Comparison of ENCODE assay signal across 14 cellular contexts in the genomic region with DNA sequence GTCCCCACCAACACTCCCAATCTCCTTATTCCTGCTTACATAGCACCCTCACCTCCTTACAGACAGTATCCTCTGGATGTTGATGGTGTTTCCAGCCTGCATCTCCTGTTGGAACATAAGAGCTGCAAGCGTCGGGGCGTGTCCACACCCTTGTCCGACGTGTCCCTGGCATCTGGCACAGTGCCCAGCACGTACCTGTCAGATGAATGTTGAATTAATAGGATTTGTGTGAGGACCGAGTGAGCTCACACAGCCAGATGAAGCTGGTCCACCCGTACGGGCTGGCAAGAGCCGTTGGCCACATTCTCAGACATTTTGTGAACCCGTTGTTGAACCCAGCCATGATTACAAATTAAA. TPM values are rescaled to one million over a fixed set of nuclear protein-coding genes. Genes with fewer than 3 reads are reported as not detected.
DNase-seq lines count a peak whose midpoint lies in the region; ATAC-seq, FAIRE-seq and TF ChIP-seq lines count a peak whose summit lies in the region.
"Had no signal": no experiment of that assay in that cellular context is flagged by ENCODE, and none has a peak within 500 bp of the region (broad histone marks: within the 10 kb centered on the region; RNA-seq: fewer than 3 reads in every experiment).

No MANE protein-coding gene starts in this region.

- H3K79me2 ChIP-seq in HepG2 (ENCODE audit: insufficient read depth, low read length) = no peaks in the 10 kb centered on the region

- H2AFZ ChIP-seq in HepG2 (ENCODE audit: low read length) = no peak overlapping the region

- CTCF ChIA-PET in HepG2 (lab: Yijun Ruan, JAX; ENCODE audit: low intra/inter-chr PET ratio, low total read pairs) = no interaction called here

- H3K4me3 Mint-ChIP-seq in glutamatergic neuron (ENCODE audit: unreplicated experiment) = no peak overlapping the region
- H3K4me3 Mint-ChIP-seq in activated T-cell treated with anti-CD3 and anti-CD28 coated beads, Interleukin-2, amount 50 U/mL, for 24 hours = no peak overlapping the region

- no peak overlapping the region for H3K4me3 ChIP-seq in HepG2 (replicated peaks in 1 of 3; ENCODE audit: insufficient read depth in 1 of 3, low read depth in 2 of 3, low read length in 3 of 3)
- no peak overlapping the region for H3K4me3 ChIP-seq in right lobe of liver
- no peak overlapping the region for H3K4me3 ChIP-seq in MG63
- H3K4me3 ChIP-seq: SK-N-MC had no signal

- ATAC-seq in HepG2 (no peak), right lobe of liver (no peak), HG02981 (IDR thresholded peaks at IDR 0.05; ENCODE audit: unreplicated experiment) (no peak)

- H3K27me3 ChIP-seq in HepG2 (ENCODE audit: control insufficient read depth in 1 of 2, insufficient read depth in 2 of 2, low read length in 2 of 2) = peaks cover 4 to 6% of the 10 kb centered on the region in 2 experiments; a peak in 3 of 5 replicates
- no peaks in the 10 kb centered on the region for H3K27me3 ChIP-seq in right lobe of liver
- no peaks in the 10 kb centered on the region for H3K27me3 ChIP-seq in MG63

- H3K27ac Mint-ChIP-seq in glutamatergic neuron (ENCODE audit: unreplicated experiment) = peak overlapping the region; percentile 8
- no peak overlapping the region for H3K27ac Mint-ChIP-seq in activated T-cell treated with anti-CD3 and anti-CD28 coated beads, Interleukin-2, amount 50 U/mL, for 24 hours

- no peak for DNase-seq in HepG2 (ENCODE audit: low spot score)
- DNase-seq in right lobe of liver = no peak
- peak; percentile 97 for DNase-seq in NCI-H774 (lab: John Stamatoyannopoulos, UW)
- DNase-seq in glutamatergic neuron = no peak
- no peak for DNase-seq in activated T-cell treated with anti-CD3 and anti-CD28 coated beads, Interleukin-2, amount 50 U/mL, for 24 hours
- no peak for DNase-seq in GOT3 (lab: John Stamatoyannopoulos, UW)
- DNase-seq in MG63 = no peak
- DNase-seq: activated T-cell treated with anti-CD3 and anti-CD28 coated beads, Interleukin-2, amount 50 U/mL, for 48 hours; aorta; effector CD4-positive, alpha-beta T cell; NCI-H446 treated with DMSO at 0.1 percent for 48 hours; stimulated activated CD4-positive, alpha-beta T cell treated with anti-CD3 and anti-CD28 coated beads, Interleukin-12 subunit alpha, Interleukin-12 subunit beta, amount 100 ng/mL, for 4 hours had no signal

- H3K9me3 ChIP-seq in HepG2 (ENCODE audit: low read length) = no peaks in the 10 kb centered on the region
- no peaks in the 10 kb centered on the region for H3K9me3 ChIP-seq in right lobe of liver
- H3K9me3 ChIP-seq in MG63 = no peaks in the 10 kb centered on the region

- H3K9ac ChIP-seq in HepG2 (ENCODE audit: insufficient read depth, low read depth, low read length) = no peak overlapping the region

- no peak for TF ChIP-seq POLR2A in HepG2 (IDR thresholded peaks at IDR 0.05; ENCODE audit: insufficient read depth in 1 of 2, low read depth in 2 of 2, low read length in 2 of 2)
- no peak for TF ChIP-seq POLR2A in right lobe of liver (IDR thresholded peaks at IDR 0.05)

- no peak for FAIRE-seq in HepG2 (lab: Jason Lieb, UNC)

- intact Hi-C loops in HepG2 (cut with micrococcal nuclease; ENCODE audit: unreplicated experiment) = no loop called here
- intact Hi-C loops in right lobe of liver (cut with DNase I) = no loop called here

- peaks cover 26% of the 10 kb centered on the region for H3K27me3 Mint-ChIP-seq in glutamatergic neuron (ENCODE audit: unreplicated experiment)
- H3K27me3 Mint-ChIP-seq in activated T-cell treated with anti-CD3 and anti-CD28 coated beads, Interleukin-2, amount 50 U/mL, for 24 hours = peaks cover 11% of the 10 kb centered on the region

- no peak for TF ChIP-seq CTCF in HepG2 (CRISPR knock-in tag; IDR thresholded peaks at IDR 0.05)
- TF ChIP-seq CTCF in right lobe of liver (IDR thresholded peaks at IDR 0.05) = no peak
- no peak for TF ChIP-seq CTCF in glutamatergic neuron (IDR thresholded peaks at IDR 0.05; ENCODE audit: partially characterized antibody, unreplicated experiment)

- H4K20me1 ChIP-seq in HepG2 (ENCODE audit: insufficient read depth, low read length) = no peaks in the 10 kb centered on the region

- 62% methylated on average over 11 of the region's 11 CpGs for WGBS in HepG2 (ENCODE audit: low lambda C conversion rate)
- WGBS in right lobe of liver (ENCODE audit: insufficient coverage, low coverage, low lambda C conversion rate, missing lambda C conversion rate) = 84% methylated on average over 11 of the region's 11 CpGs

- H3K36me3 ChIP-seq in HepG2 (replicated peaks in 1 of 2; ENCODE audit: control insufficient read depth in 1 of 2, insufficient read depth in 2 of 2, low read length in 2 of 2) = no peaks in the 10 kb centered on the region
- no peaks in the 10 kb centered on the region for H3K36me3 ChIP-seq in right lobe of liver
- H3K36me3 ChIP-seq in MG63 = no peaks in the 10 kb centered on the region

- peaks cover 3% of the 10 kb centered on the region for H3K4me1 Mint-ChIP-seq in glutamatergic neuron (ENCODE audit: low read depth, unreplicated experiment)
- H3K4me1 Mint-ChIP-seq in activated T-cell treated with anti-CD3 and anti-CD28 coated beads, Interleukin-2, amount 50 U/mL, for 24 hours (ENCODE audit: low read depth) = peaks cover 9% of the 10 kb centered on the region

- no peak for TF ChIP-seq EP300 in HepG2 (IDR thresholded peaks at IDR 0.05; ENCODE audit: low read depth in 2 of 2, low read length in 2 of 2)
- TF ChIP-seq EP300 in HepG2 (CRISPR knock-in tag; IDR thresholded peaks at IDR 0.05; ENCODE audit: borderline replicate concordance) = no peak

- no TSS peak for BruUV-seq in HepG2 (replicated peaks; lab: Mats Ljungman, UMichigan)

- in situ Hi-C loops in HepG2 (cut with HindIII; ENCODE audit: extremely low pct_ligation_motif_present, low pct_unique_long_range_greater_than_20kb) = no loop called here

- POLR2A ChIA-PET in HepG2 (lab: Yijun Ruan, JAX) = interaction anchor here (0.6 to 3.2 kb wide), 4 partner anchors 12 to 135 kb away, joined by 3 to 32 read pairs (median 6); a partner anchor contains a TSS

- H3K27ac ChIP-seq in HepG2 (ENCODE audit: extremely low read length, insufficient read depth, low read length) = no peak overlapping the region
- no peak overlapping the region for H3K27ac ChIP-seq in right lobe of liver
- H3K27ac ChIP-seq: SK-N-MC had no signal

- H3K4me2 ChIP-seq in HepG2 (ENCODE audit: low read depth, low read length) = no peak overlapping the region

- TF ChIP-seq RAD21 in HepG2 (CRISPR knock-in tag; IDR thresholded peaks at IDR 0.05) = no peak

- H3K9me3 Mint-ChIP-seq in glutamatergic neuron (ENCODE audit: unreplicated experiment) = peaks cover 6% of the 10 kb centered on the region
- H3K9me3 Mint-ChIP-seq in activated T-cell treated with anti-CD3 and anti-CD28 coated beads, Interleukin-2, amount 50 U/mL, for 24 hours = no peaks in the 10 kb centered on the region

- H3K36me3 Mint-ChIP-seq in glutamatergic neuron (ENCODE audit: unreplicated experiment) = peaks cover 6% of the 10 kb centered on the region
- no peaks in the 10 kb centered on the region for H3K36me3 Mint-ChIP-seq in activated T-cell treated with anti-CD3 and anti-CD28 coated beads, Interleukin-2, amount 50 U/mL, for 24 hours (ENCODE audit: low read depth)

- H3K4me1 ChIP-seq in HepG2 (ENCODE audit: insufficient read depth, low read length) (peaks cover 90% of the 10 kb centered on the region), right lobe of liver (peaks cover 0 to 7% (median 2%) of the 10 kb centered on the region in 4 donors)

RNA-seq across cellular contexts. Expression of a gene that starts 12.2 kb away (rescaled TPM):
- total RNA-seq in HepG2 (2016; rRNA removed; fragmentation: Illumina TruSeq; extraction: Trizol) = 17.1 and 25.8 TPM in 2 replicates
- total RNA-seq in HepG2 (2016; cell fraction: cytosol; rRNA removed; fragmentation: Illumina TruSeq; extraction: Trizol; ENCODE audit: low read depth) = 4.7 and 4.8 TPM in 2 replicates
- total RNA-seq in HepG2 (2016; cell fraction: insoluble cytoplasmic fraction; rRNA removed; fragmentation: Illumina TruSeq; extraction: Trizol) = 17.7 and 25.2 TPM in 2 replicates
- total RNA-seq in HepG2 (2016; cell fraction: membrane; rRNA removed; fragmentation: Illumina TruSeq; extraction: Trizol) = 13.9 and 15.1 TPM in 2 replicates
- 18.5 and 22.8 TPM in 2 replicates for total RNA-seq in HepG2 (2016; cell fraction: nucleus; rRNA removed; fragmentation: Illumina TruSeq; extraction: Trizol)
- polyA plus RNA-seq in HepG2 (2011; rRNA removed) = 50.8 and 61.1 TPM in 2 replicates
- polyA plus RNA-seq in HepG2 (2011; cell fraction: cytosol; rRNA removed) = 31.1 and 45.6 TPM in 2 replicates
- 117 and 122 TPM in 2 replicates for polyA plus RNA-seq in HepG2 (2011; cell fraction: nucleus; rRNA removed)
- polyA plus RNA-seq in HepG2 (2012) = 27.9 and 32.4 TPM in 2 replicates
- polyA plus RNA-seq in HepG2 (2016; cell fraction: cytosol; fragmentation: Illumina TruSeq; extraction: Trizol; ENCODE audit: low read depth) = 3.7 and 4.2 TPM in 2 replicates
- 29.4 and 33.0 TPM in 2 replicates for polyA plus RNA-seq in HepG2 (2016; cell fraction: insoluble cytoplasmic fraction; fragmentation: Illumina TruSeq; extraction: Trizol; ENCODE audit: low read depth)
- 11.7 and 12.5 TPM in 2 replicates for polyA plus RNA-seq in HepG2 (2016; cell fraction: membrane; fragmentation: Illumina TruSeq; extraction: Trizol; ENCODE audit: low read depth)
- 60.4 and 60.8 TPM in 2 replicates for polyA plus RNA-seq in HepG2 (2016; cell fraction: nucleus; fragmentation: Illumina TruSeq; extraction: Trizol; ENCODE audit: insufficient read depth, low read depth)
- polyA minus RNA-seq in HepG2 (2011; rRNA and poly(A)+ RNA removed; ENCODE audit: low replicate concordance) = 17.1 and 51.0 TPM in 2 replicates
- polyA minus RNA-seq in HepG2 (2011; cell fraction: cytosol; rRNA and poly(A)+ RNA removed) = 33.1 and 38.6 TPM in 2 replicates
- 17.8 and 25.2 TPM in 2 replicates for polyA minus RNA-seq in HepG2 (2011; cell fraction: nucleus; rRNA and poly(A)+ RNA removed)
- 10 to 100 TPM in 5 of 6 experiments, 1 to 10 TPM in 1; 8.9 to 21.9 (median 15.1) TPM for total RNA-seq in right lobe of liver
- total RNA-seq in glutamatergic neuron (ENCODE audit: unreplicated experiment) = 19.3 TPM
- 8.8 and 26.2 TPM in 2 replicates for total RNA-seq in MG63 (2014; rRNA removed; shearing (Covaris generic); ENCODE audit: low replicate concordance)

RNA-seq across cellular contexts. Expression of a gene that starts 54.6 kb away (rescaled TPM):
- total RNA-seq in HepG2 (2016; rRNA removed; fragmentation: Illumina TruSeq; extraction: Trizol) = 12.0 and 12.6 TPM in 2 replicates
- total RNA-seq in HepG2 (2016; cell fraction: cytosol; rRNA removed; fragmentation: Illumina TruSeq; extraction: Trizol; ENCODE audit: low read depth) = 1.3 and 2.4 TPM in 2 replicates
- total RNA-seq in HepG2 (2016; cell fraction: insoluble cytoplasmic fraction; rRNA removed; fragmentation: Illumina TruSeq; extraction: Trizol) = 12.8 and 13.5 TPM in 2 replicates
- total RNA-seq in HepG2 (2016; cell fraction: membrane; rRNA removed; fragmentation: Illumina TruSeq; extraction: Trizol) = 4.8 and 5.6 TPM in 2 replicates
- total RNA-seq in HepG2 (2016; cell fraction: nucleus; rRNA removed; fragmentation: Illumina TruSeq; extraction: Trizol) = 5.7 and 8.6 TPM in 2 replicates
- polyA plus RNA-seq in HepG2 (2011; rRNA removed) = 0.34 and 0.76 TPM in 2 replicates
- polyA plus RNA-seq in HepG2 (2011; cell fraction: cytosol; rRNA removed) = 0.72 and 0.99 TPM in 2 replicates
- polyA plus RNA-seq in HepG2 (2011; cell fraction: nucleus; rRNA removed) = 3.4 and 5.0 TPM in 2 replicates
- polyA plus RNA-seq in HepG2 (2012) = 7.4 and 7.7 TPM in 2 replicates
- polyA plus RNA-seq in HepG2 (2016; cell fraction: cytosol; fragmentation: Illumina TruSeq; extraction: Trizol; ENCODE audit: low read depth) = 0.54 and 0.80 TPM in 2 replicates
- polyA plus RNA-seq in HepG2 (2016; cell fraction: insoluble cytoplasmic fraction; fragmentation: Illumina TruSeq; extraction: Trizol; ENCODE audit: low read depth) = 10.9 and 11.0 TPM in 2 replicates
- polyA plus RNA-seq in HepG2 (2016; cell fraction: membrane; fragmentation: Illumina TruSeq; extraction: Trizol; ENCODE audit: low read depth) = 1.4 TPM in 2 replicates
- 15.7 and 18.7 TPM in 2 replicates for polyA plus RNA-seq in HepG2 (2016; cell fraction: nucleus; fragmentation: Illumina TruSeq; extraction: Trizol; ENCODE audit: insufficient read depth, low read depth)
- 1.2 and 1.6 TPM in 2 replicates for polyA minus RNA-seq in HepG2 (2011; rRNA and poly(A)+ RNA removed; ENCODE audit: low replicate concordance)
- polyA minus RNA-seq in HepG2 (2011; cell fraction: cytosol; rRNA and poly(A)+ RNA removed) = 1.8 and 1.9 TPM in 2 replicates
- 0.77 and 0.87 TPM in 2 replicates for polyA minus RNA-seq in HepG2 (2011; cell fraction: nucleus; rRNA and poly(A)+ RNA removed)
- 1 to 10 TPM; 1.2 to 4.7 (median 2.0) TPM for total RNA-seq in right lobe of liver
- 13.8 TPM for total RNA-seq in glutamatergic neuron (ENCODE audit: unreplicated experiment)
- 7.7 and 15.7 TPM in 2 replicates for total RNA-seq in MG63 (2014; rRNA removed; shearing (Covaris generic); ENCODE audit: low replicate concordance)
